ENCODE assay signal across 1 cellular context in the genomic region with DNA sequence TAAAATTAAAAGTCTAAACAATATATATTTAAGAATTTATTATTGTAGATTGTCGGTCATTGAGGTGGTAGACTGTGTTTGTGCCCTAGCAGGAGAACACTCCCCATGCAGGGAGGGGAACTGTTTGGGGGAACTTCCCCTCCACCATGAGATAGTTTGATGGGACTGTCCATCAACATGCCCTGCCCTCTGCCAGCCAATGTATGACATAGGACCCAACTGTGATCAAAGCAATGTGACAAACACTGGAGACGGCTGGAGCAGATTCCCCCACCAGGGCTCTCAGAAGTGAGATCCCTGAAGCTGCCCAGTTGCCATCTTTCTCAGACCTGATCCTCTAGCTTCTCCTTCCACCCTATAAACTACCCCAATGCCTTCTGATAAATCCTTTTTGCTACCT.
TF ChIP-seq lines count a peak whose summit lies in the region.

No MANE protein-coding gene starts in this region.

TF ChIP-seq in HEK293, 187 proteins besides CTCF, POLR2A, EP300 and RAD21 (continued from another document):
- TF ChIP-seq, protein P1, sequence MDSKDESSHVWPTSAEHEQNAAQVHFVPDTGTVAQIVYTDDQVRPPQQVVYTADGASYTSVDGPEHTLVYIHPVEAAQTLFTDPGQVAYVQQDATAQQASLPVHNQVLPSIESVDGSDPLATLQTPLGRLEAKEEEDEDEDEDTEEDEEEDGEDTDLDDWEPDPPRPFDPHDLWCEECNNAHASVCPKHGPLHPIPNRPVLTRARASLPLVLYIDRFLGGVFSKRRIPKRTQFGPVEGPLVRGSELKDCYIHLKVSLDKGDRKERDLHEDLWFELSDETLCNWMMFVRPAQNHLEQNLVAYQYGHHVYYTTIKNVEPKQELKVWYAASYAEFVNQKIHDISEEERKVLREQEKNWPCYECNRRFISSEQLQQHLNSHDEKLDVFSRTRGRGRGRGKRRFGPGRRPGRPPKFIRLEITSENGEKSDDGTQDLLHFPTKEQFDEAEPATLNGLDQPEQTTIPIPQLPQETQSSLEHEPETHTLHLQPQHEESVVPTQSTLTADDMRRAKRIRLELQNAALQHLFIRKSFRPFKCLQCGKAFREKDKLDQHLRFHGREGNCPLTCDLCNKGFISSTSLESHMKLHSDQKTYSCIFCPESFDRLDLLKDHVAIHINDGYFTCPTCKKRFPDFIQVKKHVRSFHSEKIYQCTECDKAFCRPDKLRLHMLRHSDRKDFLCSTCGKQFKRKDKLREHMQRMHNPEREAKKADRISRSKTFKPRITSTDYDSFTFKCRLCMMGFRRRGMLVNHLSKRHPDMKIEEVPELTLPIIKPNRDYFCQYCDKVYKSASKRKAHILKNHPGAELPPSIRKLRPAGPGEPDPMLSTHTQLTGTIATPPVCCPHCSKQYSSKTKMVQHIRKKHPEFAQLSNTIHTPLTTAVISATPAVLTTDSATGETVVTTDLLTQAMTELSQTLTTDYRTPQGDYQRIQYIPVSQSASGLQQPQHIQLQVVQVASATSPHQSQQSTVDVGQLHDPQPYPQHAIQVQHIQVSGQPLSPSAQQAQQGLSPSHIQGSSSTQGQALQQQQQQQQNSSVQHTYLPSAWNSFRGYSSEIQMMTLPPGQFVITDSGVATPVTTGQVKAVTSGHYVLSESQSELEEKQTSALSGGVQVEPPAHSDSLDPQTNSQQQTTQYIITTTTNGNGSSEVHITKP (tag by site-specific recombination; IDR thresholded peaks at IDR 0.05), result 0 out of 2 replicates have a peak, but pooled peaks have one; percentile 36
TF ChIP-seq in HEK293: peak in this region for 1.
